In genomic region chr6:42877695-42878094, GRCh38 we compare ENCODE assay signal across 1 cellular context.
TF ChIP-seq lines count a peak whose summit lies in the region.

No MANE protein-coding gene starts in this region.

TF ChIP-seq in H1, 55 proteins besides CTCF, POLR2A, EP300 and RAD21:
- TF ChIP-seq PHF8 (conservative IDR thresholded peaks at IDR 0.05; ENCODE audit: low read depth, low read length), result no peak
- no peak for TF ChIP-seq HDAC2 (IDR thresholded peaks at IDR 0.05; ENCODE audit: borderline replicate concordance in 1 of 2, low read depth in 2 of 2, low read length in 2 of 2)
- no peak for TF ChIP-seq JUND (IDR thresholded peaks at IDR 0.05; ENCODE audit: low read length)
- TF ChIP-seq NANOG (IDR thresholded peaks at IDR 0.05; ENCODE audit: insufficient read depth, low read depth, low read length, poor library complexity, severe bottlenecking), result no peak
- TF ChIP-seq SIN3A (conservative IDR thresholded peaks at IDR 0.05 in 1 of 2, IDR thresholded peaks at IDR 0.05 in 1 of 2; ENCODE audit: low read depth in 1 of 2, low read length in 2 of 2), result no peak
- no peak for TF ChIP-seq CHD1 (IDR thresholded peaks at IDR 0.05; ENCODE audit: low read depth, low read length)
- no peak for TF ChIP-seq USF2 (IDR thresholded peaks at IDR 0.05; ENCODE audit: low read length)
- TF ChIP-seq SIRT6 (IDR thresholded peaks at IDR 0.05; ENCODE audit: low read length), result no peak
- TF ChIP-seq BACH1 (IDR thresholded peaks at IDR 0.05; ENCODE audit: low read length), result no peak
- no peak for TF ChIP-seq ATF3 (IDR thresholded peaks at IDR 0.05; ENCODE audit: insufficient read depth, low read depth, low read length)
